ENCODE assay signal across 8 cellular contexts in genomic region chr17:10618202-10618635, GRCh38. TPM values are rescaled to one million over a fixed set of nuclear protein-coding genes. Genes with fewer than 3 reads are reported as not detected.
DNase-seq lines count a peak whose midpoint lies in the region; ATAC-seq and TF ChIP-seq lines count a peak whose summit lies in the region.

No MANE protein-coding gene starts in this region.

- BruUV-seq in PC-9 (replicated peaks; lab: Mats Ljungman, UMichigan) = no TSS peak

- no peaks in the 10 kb centered on the region for H4K20me1 ChIP-seq in PC-9 (ENCODE audit: insufficient read depth)

- no peaks in the 10 kb centered on the region for H3K4me1 ChIP-seq in CD4-positive, alpha-beta memory T cell (ENCODE audit: insufficient read depth, low read length)
- H3K4me1 ChIP-seq in PC-9 (replicated peaks; ENCODE audit: insufficient read depth) = no peaks in the 10 kb centered on the region
- H3K4me1 ChIP-seq in foreskin keratinocyte = peaks cover 16% of the 10 kb centered on the region
- no peaks in the 10 kb centered on the region for H3K4me1 ChIP-seq in ovary (ENCODE audit: insufficient read depth)
- peaks cover 0 to 2% (median 0%) of the 10 kb centered on the region in 4 donors for H3K4me1 ChIP-seq in upper lobe of left lung

- H3K79me2 ChIP-seq in PC-9 (ENCODE audit: low read depth) = no peaks in the 10 kb centered on the region

- TF ChIP-seq POLR2A in ovary (IDR thresholded peaks at IDR 0.05) (no peak), upper lobe of left lung (IDR thresholded peaks at IDR 0.05) (no peak)

- H2AFZ ChIP-seq in PC-9 = no peak overlapping the region

- POLR2A ChIA-PET in CD4-positive, alpha-beta memory T cell (lab: Charles Lee; ENCODE audit: partially characterized antibody) = no interaction called here
- POLR2A ChIA-PET in PC-9 (lab: Charles Lee; ENCODE audit: unreplicated experiment) = interaction anchor here (0.6 kb wide), 1 partner anchor 1596 kb away, joined by 3 read pairs; no protein-coding TSS in a partner anchor

- TF ChIP-seq CTCF in PC-9 (conservative IDR thresholded peaks at IDR 0.05) (peak; percentile 78), foreskin keratinocyte (conservative IDR thresholded peaks at IDR 0.05) (peak; percentile 90), ovary (IDR thresholded peaks at IDR 0.05) (peak; percentile 38 to 64 (median 44)), upper lobe of left lung (IDR thresholded peaks at IDR 0.05) (peak; percentile 45 to 73 (median 66))

- no peaks in the 10 kb centered on the region for H3F3A ChIP-seq in PC-9 (ENCODE audit: insufficient read depth, low read depth)

- no peak overlapping the region for H3K4me3 Mint-ChIP-seq in CD4-positive, alpha-beta memory T cell
- no peak overlapping the region for H3K4me3 Mint-ChIP-seq in activated T-helper 1 cell treated with anti-CD3 and anti-CD28 coated beads, Interleukin-12 subunit alpha, Interleukin-12 subunit beta, Interleukin-2, Interleukin-4 antibody, amounts not matched to agents 30 ng/mL and 10 ng/mL and 1 ng/mL, durations not matched to agents 14 hours and 24 hours and 36 hours

- H3K36me3 ChIP-seq in CD4-positive, alpha-beta memory T cell (ENCODE audit: insufficient read depth, low read length) = no peaks in the 10 kb centered on the region
- no peaks in the 10 kb centered on the region for H3K36me3 ChIP-seq in PC-9 (ENCODE audit: low read depth)
- no peaks in the 10 kb centered on the region for H3K36me3 ChIP-seq in ovary
- no peaks in the 10 kb centered on the region for H3K36me3 ChIP-seq in upper lobe of left lung

- TF ChIP-seq EP300 in ovary (IDR thresholded peaks at IDR 0.05) = no peak
- TF ChIP-seq EP300 in upper lobe of left lung (IDR thresholded peaks at IDR 0.05) = no peak

- peaks cover 4 to 8% of the 10 kb centered on the region in 2 donors for H3K27me3 Mint-ChIP-seq in CD4-positive, alpha-beta memory T cell
- peaks cover 1% of the 10 kb centered on the region for H3K27me3 Mint-ChIP-seq in activated T-helper 1 cell treated with anti-CD3 and anti-CD28 coated beads, Interleukin-12 subunit alpha, Interleukin-12 subunit beta, Interleukin-2, Interleukin-4 antibody, amounts not matched to agents 30 ng/mL and 10 ng/mL and 1 ng/mL, durations not matched to agents 14 hours and 24 hours and 36 hours (ENCODE audit: insufficient read depth)

- no peaks in the 10 kb centered on the region for H3K9me2 ChIP-seq in PC-9 (ENCODE audit: insufficient read depth)

- 8 to 13% (median 9%) methylated on average over 7 of the region's 7 CpGs for WGBS in ovary, 3 donors
- 13 to 18% methylated on average over 6 to 7 of the region's 7 CpGs for WGBS in upper lobe of left lung, 2 donors

- ATAC-seq in GM19324 (IDR thresholded peaks at IDR 0.05; ENCODE audit: low FRiP score, unreplicated experiment) (peak; percentile 72), foreskin keratinocyte (peak; percentile 61), upper lobe of left lung (ENCODE audit: low FRiP score in 2 of 2) (peak; percentile 84 to 86)

- H3K4me2 ChIP-seq in PC-9 = no peak overlapping the region

- no peaks in the 10 kb centered on the region for H3K9me3 Mint-ChIP-seq in CD4-positive, alpha-beta memory T cell
- no peaks in the 10 kb centered on the region for H3K9me3 Mint-ChIP-seq in activated T-helper 1 cell treated with anti-CD3 and anti-CD28 coated beads, Interleukin-12 subunit alpha, Interleukin-12 subunit beta, Interleukin-2, Interleukin-4 antibody, amounts not matched to agents 30 ng/mL and 10 ng/mL and 1 ng/mL, durations not matched to agents 14 hours and 24 hours and 36 hours

- H3K27ac Mint-ChIP-seq in CD4-positive, alpha-beta memory T cell = peak overlapping the region in 1 of 7 donors; percentile 38
- no peak overlapping the region for H3K27ac Mint-ChIP-seq in activated T-helper 1 cell treated with anti-CD3 and anti-CD28 coated beads, Interleukin-12 subunit alpha, Interleukin-12 subunit beta, Interleukin-2, Interleukin-4 antibody, amounts not matched to agents 30 ng/mL and 10 ng/mL and 1 ng/mL, durations not matched to agents 14 hours and 24 hours and 36 hours

- no peak overlapping the region for H3K4me3 ChIP-seq in CD4-positive, alpha-beta memory T cell (ENCODE audit: low read length in 2 of 2)
- H3K4me3 ChIP-seq in PC-9 (no peak overlapping the region), ovary (no peak overlapping the region), upper lobe of left lung (no peak overlapping the region)

- intact Hi-C loops in CD4-positive, alpha-beta memory T cell (cut with micrococcal nuclease) = loop anchor here (5.0 kb wide), 1 partner anchor 291 kb away; no protein-coding TSS in a partner anchor
- intact Hi-C loops in PC-9 (cut with micrococcal nuclease; ENCODE audit: unreplicated experiment) (loop anchor here (1.0 to 10.0 kb wide), 5 partner anchors 291 to 893 kb away; no protein-coding TSS in a partner anchor), ovary (cut with DNase I) (loop anchor here (5.0 to 10.0 kb wide), 7 partner anchors 291 to 893 kb away; no protein-coding TSS in a partner anchor)
- intact Hi-C loops in activated T-helper 1 cell treated with anti-CD3 and anti-CD28 coated beads, Interleukin-12 subunit alpha, Interleukin-12 subunit beta, Interleukin-2, Interleukin-4 antibody, amounts not matched to agents 30 ng/mL and 10 ng/mL and 1 ng/mL, durations not matched to agents 14 hours and 24 hours and 36 hours (cut with micrococcal nuclease) = loop anchor here (1.0 kb wide), 1 partner anchor 291 kb away; no protein-coding TSS in a partner anchor

- H3K36me3 Mint-ChIP-seq in CD4-positive, alpha-beta memory T cell = no peaks in the 10 kb centered on the region
- H3K36me3 Mint-ChIP-seq in activated T-helper 1 cell treated with anti-CD3 and anti-CD28 coated beads, Interleukin-12 subunit alpha, Interleukin-12 subunit beta, Interleukin-2, Interleukin-4 antibody, amounts not matched to agents 30 ng/mL and 10 ng/mL and 1 ng/mL, durations not matched to agents 14 hours and 24 hours and 36 hours (ENCODE audit: low read depth) = no peaks in the 10 kb centered on the region

- no peaks in the 10 kb centered on the region for H3K9me3 ChIP-seq in CD4-positive, alpha-beta memory T cell (ENCODE audit: control insufficient read depth in 1 of 2, low read length in 2 of 2)
- no peaks in the 10 kb centered on the region for H3K9me3 ChIP-seq in PC-9 (ENCODE audit: insufficient read depth, low read depth)
- no peaks in the 10 kb centered on the region for H3K9me3 ChIP-seq in ovary
- H3K9me3 ChIP-seq in upper lobe of left lung = no peaks in the 10 kb centered on the region

- CTCF ChIA-PET in CD4-positive, alpha-beta memory T cell (lab: Charles Lee; ENCODE audit: partially characterized antibody) = interaction anchor here (0.7 to 11.8 kb wide), 22 partner anchors 8 to 694 kb away, joined by 3 to 185 read pairs (median 8); no protein-coding TSS in a partner anchor
- CTCF ChIA-PET in PC-9 (lab: Charles Lee) = interaction anchor here (0.6 to 1.9 kb wide), 3 partner anchors 265 to 694 kb away, joined by 3 to 5 read pairs (median 4); no protein-coding TSS in a partner anchor

- H3K4me1 Mint-ChIP-seq in CD4-positive, alpha-beta memory T cell = peaks cover 0 to 4% (median 0%) of the 10 kb centered on the region in 4 donors
- H3K4me1 Mint-ChIP-seq in activated T-helper 1 cell treated with anti-CD3 and anti-CD28 coated beads, Interleukin-12 subunit alpha, Interleukin-12 subunit beta, Interleukin-2, Interleukin-4 antibody, amounts not matched to agents 30 ng/mL and 10 ng/mL and 1 ng/mL, durations not matched to agents 14 hours and 24 hours and 36 hours (ENCODE audit: low read depth) = no peaks in the 10 kb centered on the region

- peak in 4 of 5 donors; percentile 39 to 46 (median 46) for DNase-seq in CD4-positive, alpha-beta memory T cell
- DNase-seq in HK-2 (ENCODE audit: unreplicated experiment) = peak; percentile 73
- peak; percentile 55 to 60 for DNase-seq in PC-9
- peak; percentile 29 for DNase-seq in activated T-helper 1 cell treated with anti-CD3 and anti-CD28 coated beads, Interleukin-12 subunit alpha, Interleukin-12 subunit beta, Interleukin-2, Interleukin-4 antibody, amounts not matched to agents 30 ng/mL and 10 ng/mL and 1 ng/mL, durations not matched to agents 14 hours and 24 hours and 36 hours (ENCODE audit: low spot score)
- peak; percentile 41 to 69 for DNase-seq in foreskin keratinocyte
- DNase-seq in ovary = peak; percentile 43 to 74 (median 54)
- DNase-seq in upper lobe of left lung = peak; percentile 54 to 66

- H3K27me3 ChIP-seq in CD4-positive, alpha-beta memory T cell (ENCODE audit: insufficient read depth, low read length) = no peaks in the 10 kb centered on the region
- H3K27me3 ChIP-seq in PC-9 (ENCODE audit: insufficient read depth, low read depth) (peaks cover 20% of the 10 kb centered on the region), foreskin keratinocyte (no peaks in the 10 kb centered on the region), ovary (no peaks in the 10 kb centered on the region), upper lobe of left lung (no peaks in the 10 kb centered on the region)

- no peak overlapping the region for H3K27ac ChIP-seq in CD4-positive, alpha-beta memory T cell (ENCODE audit: low read depth, low read length)
- H3K27ac ChIP-seq in PC-9 (no peak overlapping the region), foreskin keratinocyte (no peak overlapping the region), ovary (no peak overlapping the region), upper lobe of left lung (no peak overlapping the region)

RNA-seq across cellular contexts. Expression of gene MYH3, which starts 38.9 kb away (rescaled TPM):
- total RNA-seq in CD4-positive, alpha-beta memory T cell = 10 to 100 TPM in 1 of 2 experiments, 1 to 10 TPM in 1; 8.6 to 11.5 TPM
- under 1 TPM in 1 of 2 donors, not detected in 1; 0.47 TPM for polyA plus RNA-seq in CD4-positive, alpha-beta memory T cell
- total RNA-seq in PC-9 (2021) (0.07 and 1.1 TPM in 2 replicates), foreskin keratinocyte (0.67 and 1.2 TPM in 2 replicates), ovary (1 to 10 TPM; 2.2 to 5.7 (median 3.0) TPM), upper lobe of left lung (1 to 10 TPM; 1.5 to 9.4 (median 1.9) TPM)
- total RNA-seq in activated T-helper 1 cell treated with anti-CD3 and anti-CD28 coated beads, Interleukin-12 subunit alpha, Interleukin-12 subunit beta, Interleukin-2, Interleukin-4 antibody, amounts not matched to agents 30 ng/mL and 10 ng/mL and 1 ng/mL, durations not matched to agents 14 hours and 24 hours and 36 hours = 6.5 and 7.3 TPM in 2 replicates
- polyA plus RNA-seq in foreskin keratinocyte (0.45 and 0.78 TPM in 2 replicates), ovary (1 to 10 TPM; 1.5 to 2.1 TPM)
